ENCODE assay signal across 8 cellular contexts in genomic region chr20:16518068-16518783, GRCh38. TPM values are rescaled to one million over a fixed set of nuclear protein-coding genes. Genes with fewer than 3 reads are reported as not detected.
DNase-seq lines count a peak whose midpoint lies in the region; ATAC-seq, FAIRE-seq and TF ChIP-seq lines count a peak whose summit lies in the region.

No MANE protein-coding gene starts in this region.

- TF ChIP-seq CTCF in bronchial epithelial cell (IDR thresholded peaks at IDR 0.05; ENCODE audit: insufficient read depth, low read length, severe bottlenecking) (peak; percentile 64), left lung (IDR thresholded peaks at IDR 0.05) (peak; percentile 42 to 64)

- no peak overlapping the region for H3K27ac ChIP-seq in left lung

- peaks cover 0 to 14% of the 10 kb centered on the region in 2 donors for H3K4me1 ChIP-seq in left lung

- ATAC-seq in HG02885 (IDR thresholded peaks at IDR 0.05; ENCODE audit: poor library complexity, unreplicated experiment), result peak; percentile 67
- peak; percentile 87 for ATAC-seq in left lung
- no peak for ATAC-seq in GM21786 (IDR thresholded peaks at IDR 0.05; ENCODE audit: unreplicated experiment)

- H3K9me3 ChIP-seq in left lung, result no peaks in the 10 kb centered on the region

- intact Hi-C loops in left lung (cut with DNase I), result no loop called here

- DNase-seq in NCI-H2227 (lab: John Stamatoyannopoulos, UW; ENCODE audit: unreplicated experiment), result peak; percentile 10
- DNase-seq in NCI-H2227 treated with DMSO at 0.1 percent for 48 hours (lab: John Stamatoyannopoulos, UW), result no peak
- peak; percentile 38 for DNase-seq in NCI-H82 treated with DMSO at 0.1 percent for 48 hours (lab: John Stamatoyannopoulos, UW; ENCODE audit: unreplicated experiment)
- DNase-seq in bronchial epithelial cell (ENCODE audit: low read depth), result peak; percentile 51
- no peak for DNase-seq in left lung
- no peak for DNase-seq in NCI-H1048 (lab: John Stamatoyannopoulos, UW)

- H3K4me3 ChIP-seq in bronchial epithelial cell (ENCODE audit: low read depth, low read length), result no peak overlapping the region
- H3K4me3 ChIP-seq in left lung, result no peak overlapping the region

- H3K27me3 ChIP-seq in bronchial epithelial cell (ENCODE audit: control insufficient read depth, insufficient read depth, low read length) (no peaks in the 10 kb centered on the region), left lung (no peaks in the 10 kb centered on the region)

- no peak for FAIRE-seq in bronchial epithelial cell (lab: Jason Lieb, UNC)

- peaks cover 6% of the 10 kb centered on the region for H3K36me3 ChIP-seq in bronchial epithelial cell (ENCODE audit: control insufficient read depth, insufficient read depth, low read length)
- H3K36me3 ChIP-seq in left lung, result no peaks in the 10 kb centered on the region

RNA-seq across cellular contexts. Expression of gene KIF16B, which starts 55.0 kb away (rescaled TPM):
- total RNA-seq in bronchial epithelial cell, result 19.0 and 21.1 TPM in 2 replicates
- 10 to 100 TPM; 17.7 to 23.8 TPM for total RNA-seq in left lung

Comparison
In these comparisons a context has a peak if more than half of its experiments do, and no peak if none do; other contexts are left out.
1. DNase-seq: peak in NCI-H2227 (single experiment), NCI-H82 treated with DMSO at 0.1 percent for 48 hours (single experiment) and bronchial epithelial cell (single experiment); none in NCI-H2227 treated with DMSO at 0.1 percent for 48 hours (single experiment), left lung (0 of 2) and NCI-H1048 (single experiment).